11 cellular contexts compared by ENCODE assay signal in genomic region chr1:1410238-1410637, GRCh38. TPM values are rescaled to one million over a fixed set of nuclear protein-coding genes. Genes with fewer than 3 reads are reported as not detected.
DNase-seq lines count a peak whose midpoint lies in the region; ATAC-seq and TF ChIP-seq lines count a peak whose summit lies in the region.
"Not testable (repeated sequence)": the region's sequence is repeated elsewhere in the genome, so short reads cannot be mapped to it uniquely, and the experiment has no call there.
"Had no signal": no experiment of that assay in that cellular context is flagged by ENCODE, and none has a peak within 500 bp of the region (broad histone marks: within the 10 kb centered on the region; RNA-seq: fewer than 3 reads in every experiment).

No MANE protein-coding gene starts in this region.

- BruUV-seq in OCI-LY7 (replicated peaks; lab: Mats Ljungman, UMichigan) = TSS peak; percentile 51

- H3K9me3 Mint-ChIP-seq in H9 (peaks cover 6 to 14% of the 10 kb centered on the region in 2 experiments; a peak in 4 of 5 replicates), endodermal cell (peaks cover 17% of the 10 kb centered on the region)
- not testable (repeated sequence) for H3K9me3 Mint-ChIP-seq in activated T-helper 1 cell treated with anti-CD3 and anti-CD28 coated beads, Interleukin-12 subunit alpha, Interleukin-12 subunit beta, Interleukin-2, Interleukin-4 antibody, amounts not matched to agents 30 ng/mL and 10 ng/mL and 1 ng/mL, durations not matched to agents 14 hours and 24 hours and 36 hours; activated naive CD8-positive, alpha-beta T cell treated with anti-CD3 and anti-CD28 coated beads for 36 hours; neural crest cell

- H2AK5ac ChIP-seq in H9 (ENCODE audit: insufficient read length, low read length) = not testable (repeated sequence)

- H3K4me2 ChIP-seq in H9 (ENCODE audit: insufficient read depth, insufficient read length, low read length); OCI-LY7 (ENCODE audit: low read length): not testable (repeated sequence)

- H2BK120ac ChIP-seq in H9 (ENCODE audit: low read depth, low read length, poor library complexity, severe bottlenecking) = not testable (repeated sequence)

- H2BK5ac ChIP-seq in H9 (ENCODE audit: insufficient read length, low read length) = not testable (repeated sequence)

- not testable (repeated sequence) for H2BK15ac ChIP-seq in H9 (ENCODE audit: low read depth, low read length)

- not testable (repeated sequence) for H4K91ac ChIP-seq in H9 (ENCODE audit: insufficient read length, low read depth, low read length)

- intact Hi-C loops in OCI-LY7 (cut with micrococcal nuclease; ENCODE audit: unreplicated experiment); activated T-helper 1 cell treated with anti-CD3 and anti-CD28 coated beads, Interleukin-12 subunit alpha, Interleukin-12 subunit beta, Interleukin-2, Interleukin-4 antibody, amounts not matched to agents 30 ng/mL and 10 ng/mL and 1 ng/mL, durations not matched to agents 14 hours and 24 hours and 36 hours (cut with micrococcal nuclease); upper lobe of right lung (cut with DNase I): not testable (repeated sequence)

- H3K27me3 Mint-ChIP-seq in H9 (ENCODE audit: low read depth); activated T-helper 1 cell treated with anti-CD3 and anti-CD28 coated beads, Interleukin-12 subunit alpha, Interleukin-12 subunit beta, Interleukin-2, Interleukin-4 antibody, amounts not matched to agents 30 ng/mL and 10 ng/mL and 1 ng/mL, durations not matched to agents 14 hours and 24 hours and 36 hours (ENCODE audit: insufficient read depth); activated naive CD8-positive, alpha-beta T cell treated with anti-CD3 and anti-CD28 coated beads for 36 hours; endodermal cell (ENCODE audit: insufficient read depth); neural crest cell (ENCODE audit: low read depth): not testable (repeated sequence)

- DNase-seq in H9; OCI-LY7 (ENCODE audit: low spot score); activated T-helper 1 cell treated with anti-CD3 and anti-CD28 coated beads, Interleukin-12 subunit alpha, Interleukin-12 subunit beta, Interleukin-2, Interleukin-4 antibody, amounts not matched to agents 30 ng/mL and 10 ng/mL and 1 ng/mL, durations not matched to agents 14 hours and 24 hours and 36 hours (ENCODE audit: low spot score); activated naive CD8-positive, alpha-beta T cell treated with anti-CD3 and anti-CD28 coated beads for 36 hours; endodermal cell; neural crest cell (ENCODE audit: low read depth, low spot score); upper lobe of right lung: not testable (repeated sequence)

- not testable (repeated sequence) for H2BK20ac ChIP-seq in H9 (ENCODE audit: low read depth, low read length, poor library complexity, severe bottlenecking)

- H3K36me3 ChIP-seq in OCI-LY7 (ENCODE audit: insufficient read depth, low read length) = peaks cover 33% of the 10 kb centered on the region
- peaks cover 13% of the 10 kb centered on the region for H3K36me3 ChIP-seq in endodermal cell (ENCODE audit: control insufficient read depth, insufficient read depth, low read length)
- H3K36me3 ChIP-seq in upper lobe of right lung = not testable (repeated sequence)

- not testable (repeated sequence) for H3K9ac ChIP-seq in H9 (ENCODE audit: extremely low read depth, insufficient read length, low read length); endodermal cell (ENCODE audit: extremely low read depth, low read length, poor library complexity, severe bottlenecking)

- H2AFZ ChIP-seq in H9 (ENCODE audit: low read length); OCI-LY7 (ENCODE audit: low read length): not testable (repeated sequence)

- not testable (repeated sequence) for H3K79me2 ChIP-seq in H9 (ENCODE audit: insufficient read depth, low read length)
- peaks cover 42% of the 10 kb centered on the region for H3K79me2 ChIP-seq in OCI-LY7 (ENCODE audit: insufficient read depth, low read depth, low read length)

- not testable (repeated sequence) for H3K4me1 ChIP-seq in H9 (ENCODE audit: insufficient read depth, low read length); endodermal cell (ENCODE audit: control insufficient read depth, insufficient read depth, low read length)
- H3K4me1 ChIP-seq in OCI-LY7 (ENCODE audit: insufficient read depth, low read length, poor library complexity, severe bottlenecking) = peaks cover 18% of the 10 kb centered on the region
- H3K4me1 ChIP-seq in upper lobe of right lung = peaks cover 21% of the 10 kb centered on the region

- not testable (repeated sequence) for H3K4ac ChIP-seq in H9 (ENCODE audit: low read depth, low read length)

- not testable (repeated sequence) for H3K56ac ChIP-seq in H9 (ENCODE audit: insufficient read length, low read depth, low read length)

- H3K27ac Mint-ChIP-seq in H9 (peak overlapping the region; percentile 89 to 100 (median 99)), endodermal cell (peak overlapping the region; percentile 86)
- H3K27ac Mint-ChIP-seq in activated T-helper 1 cell treated with anti-CD3 and anti-CD28 coated beads, Interleukin-12 subunit alpha, Interleukin-12 subunit beta, Interleukin-2, Interleukin-4 antibody, amounts not matched to agents 30 ng/mL and 10 ng/mL and 1 ng/mL, durations not matched to agents 14 hours and 24 hours and 36 hours; neural crest cell (ENCODE audit: unreplicated experiment): not testable (repeated sequence)
- H3K27ac Mint-ChIP-seq in activated naive CD8-positive, alpha-beta T cell treated with anti-CD3 and anti-CD28 coated beads for 36 hours = peak overlapping the region; percentile 56

- CTCF ChIA-PET in OCI-LY7 (lab: Charles Lee; ENCODE audit: unreplicated experiment) = not testable (repeated sequence)

- H3K23ac ChIP-seq in H9 (ENCODE audit: insufficient read length, low read depth, low read length) = not testable (repeated sequence)

- not testable (repeated sequence) for H4K20me1 ChIP-seq in H9 (ENCODE audit: control insufficient read depth, insufficient read depth, insufficient read length); OCI-LY7 (ENCODE audit: insufficient read depth, low read length)

- TF ChIP-seq CTCF in H9 (conservative IDR thresholded peaks at IDR 0.05); OCI-LY7 (conservative IDR thresholded peaks at IDR 0.05; ENCODE audit: low read length); endodermal cell (conservative IDR thresholded peaks at IDR 0.05); neural crest cell (conservative IDR thresholded peaks at IDR 0.05); upper lobe of right lung (IDR thresholded peaks at IDR 0.05): not testable (repeated sequence)

- H3K27me3 ChIP-seq in H9 (ENCODE audit: insufficient read depth, low read length); endodermal cell (ENCODE audit: control insufficient read depth, insufficient read depth, low read length, poor library complexity, severe bottlenecking); upper lobe of right lung: not testable (repeated sequence)

- no CpG with 5 or more reads among the region's 8 CpGs for WGBS in H9 (ENCODE audit: extremely low coverage, insufficient read length, low lambda C conversion rate)
- WGBS in endodermal cell (ENCODE audit: insufficient coverage in 1 of 2, insufficient read length in 1 of 2), 2 experiments = 28 to 58% methylated on average over 5 to 8 of the region's 8 CpGs

- POLR2A ChIA-PET in OCI-LY7 (lab: Charles Lee) = not testable (repeated sequence)

- H3K4me3 ChIP-seq in OCI-LY7 (ENCODE audit: low read depth, low read length, poor library complexity, severe bottlenecking); endodermal cell (ENCODE audit: low read length); upper lobe of right lung: not testable (repeated sequence)
- H3K4me3 ChIP-seq in iPS-18c (ENCODE audit: insufficient read depth, low read depth, low read length) = peak overlapping the region; percentile 20; the same call in 1 of the 2 replicates

- H3K9me2 ChIP-seq in OCI-LY7 (ENCODE audit: insufficient read depth, low read length) = not testable (repeated sequence)

- H3K9me3 ChIP-seq in H9 (ENCODE audit: control insufficient read depth, low read depth, low read length); OCI-LY7 (ENCODE audit: low read length); endodermal cell (ENCODE audit: control insufficient read depth, low read length); iPS-18c (ENCODE audit: control insufficient read depth, insufficient read depth, low read length); upper lobe of right lung: not testable (repeated sequence)

- H2BK12ac ChIP-seq in H9 (ENCODE audit: insufficient read length, low read depth, low read length) = not testable (repeated sequence)

- H3K79me1 ChIP-seq in H9 (ENCODE audit: insufficient read depth, low read depth, low read length, poor library complexity, severe bottlenecking) = not testable (repeated sequence)

- peak overlapping the region; percentile 15 for H3K27ac ChIP-seq in H9 (ENCODE audit: insufficient read length, low read depth, low read length)
- not testable (repeated sequence) for H3K27ac ChIP-seq in OCI-LY7 (ENCODE audit: low read depth, low read length, poor library complexity, severe bottlenecking); endodermal cell (ENCODE audit: low read depth, low read length)
- H3K27ac ChIP-seq in upper lobe of right lung = peak overlapping the region; percentile 17

- not testable (repeated sequence) for H4K8ac ChIP-seq in H9 (replicated peaks; ENCODE audit: insufficient read length, low read depth, low read length)

- H3K4me1 Mint-ChIP-seq in H9 (peaks cover 34 to 47% of the 10 kb centered on the region in 2 experiments), endodermal cell (peaks cover 24% of the 10 kb centered on the region), neural crest cell (peaks cover 21% of the 10 kb centered on the region)
- peaks cover 12% of the 10 kb centered on the region for H3K4me1 Mint-ChIP-seq in activated T-helper 1 cell treated with anti-CD3 and anti-CD28 coated beads, Interleukin-12 subunit alpha, Interleukin-12 subunit beta, Interleukin-2, Interleukin-4 antibody, amounts not matched to agents 30 ng/mL and 10 ng/mL and 1 ng/mL, durations not matched to agents 14 hours and 24 hours and 36 hours (ENCODE audit: low read depth)
- H3K4me1 Mint-ChIP-seq in activated naive CD8-positive, alpha-beta T cell treated with anti-CD3 and anti-CD28 coated beads for 36 hours = peaks cover 28% of the 10 kb centered on the region

- H3K36me3 Mint-ChIP-seq in H9 (ENCODE audit: insufficient read depth in 1 of 3, low read depth in 3 of 3) = peaks cover 21 to 47% (median 40%) of the 10 kb centered on the region in 3 experiments
- H3K36me3 Mint-ChIP-seq in activated T-helper 1 cell treated with anti-CD3 and anti-CD28 coated beads, Interleukin-12 subunit alpha, Interleukin-12 subunit beta, Interleukin-2, Interleukin-4 antibody, amounts not matched to agents 30 ng/mL and 10 ng/mL and 1 ng/mL, durations not matched to agents 14 hours and 24 hours and 36 hours (ENCODE audit: low read depth) = peaks cover 18% of the 10 kb centered on the region
- H3K36me3 Mint-ChIP-seq in activated naive CD8-positive, alpha-beta T cell treated with anti-CD3 and anti-CD28 coated beads for 36 hours = peaks cover 35% of the 10 kb centered on the region
- H3K36me3 Mint-ChIP-seq in endodermal cell (ENCODE audit: low read depth) = peaks cover 29% of the 10 kb centered on the region
- not testable (repeated sequence) for H3K36me3 Mint-ChIP-seq in neural crest cell (ENCODE audit: low read depth)

- H3K18ac ChIP-seq in H9 (ENCODE audit: insufficient read length, low read depth, low read length) = not testable (repeated sequence)

- H4K5ac ChIP-seq in H9 (ENCODE audit: insufficient read length, low read depth, low read length) = not testable (repeated sequence)

- H3K4me3 Mint-ChIP-seq in H9 = peak overlapping the region; percentile 73 to 92; a peak in 4 of 5 replicates
- H3K4me3 Mint-ChIP-seq in activated T-helper 1 cell treated with anti-CD3 and anti-CD28 coated beads, Interleukin-12 subunit alpha, Interleukin-12 subunit beta, Interleukin-2, Interleukin-4 antibody, amounts not matched to agents 30 ng/mL and 10 ng/mL and 1 ng/mL, durations not matched to agents 14 hours and 24 hours and 36 hours = peak overlapping the region; percentile 69
- not testable (repeated sequence) for H3K4me3 Mint-ChIP-seq in activated naive CD8-positive, alpha-beta T cell treated with anti-CD3 and anti-CD28 coated beads for 36 hours
- H3K4me3 Mint-ChIP-seq in endodermal cell = peak overlapping the region; percentile 31
- peak overlapping the region; percentile 86 for H3K4me3 Mint-ChIP-seq in neural crest cell

- H3K14ac ChIP-seq in H9 (ENCODE audit: insufficient read depth, low read length) = not testable (repeated sequence)

- ATAC-seq in upper lobe of right lung = not testable (repeated sequence)

- peaks cover 11% of the 10 kb centered on the region for H3K23me2 ChIP-seq in H9 (ENCODE audit: insufficient read length, low read depth, low read length, poor library complexity, severe bottlenecking)

- H3T11ph ChIP-seq in H9 (ENCODE audit: low read length) = not testable (repeated sequence)

RNA-seq across cellular contexts. Expression of gene MRPL20, which starts 3.1 kb away (rescaled TPM):
- total RNA-seq in H9 (2021) (156 and 162 TPM in 2 replicates), OCI-LY7 (2022) (116 and 143 TPM in 2 replicates), endodermal cell (100 to 1,000 TPM; 109 to 129 TPM), neural crest cell (113 and 117 TPM in 2 replicates), upper lobe of right lung (80.7 TPM)
- 165 and 196 TPM in 2 replicates for total RNA-seq in OCI-LY7 (2014; rRNA removed; shearing (Covaris generic))
- 184 and 205 TPM in 2 replicates for total RNA-seq in activated T-helper 1 cell treated with anti-CD3 and anti-CD28 coated beads, Interleukin-12 subunit alpha, Interleukin-12 subunit beta, Interleukin-2, Interleukin-4 antibody, amounts not matched to agents 30 ng/mL and 10 ng/mL and 1 ng/mL, durations not matched to agents 14 hours and 24 hours and 36 hours
- 100 to 1,000 TPM; 181 to 182 TPM for total RNA-seq in activated naive CD8-positive, alpha-beta T cell treated with anti-CD3 and anti-CD28 coated beads for 36 hours
- 104 TPM for polyA plus RNA-seq in endodermal cell (2013, experiment 1 of 2)
- polyA plus RNA-seq in endodermal cell (2013, experiment 2 of 2) = 98.2 TPM

RNA-seq across cellular contexts. Expression of gene ANKRD65, which starts 10.8 kb away (rescaled TPM):
- total RNA-seq in H9 (2021) (3.1 and 3.2 TPM in 2 replicates), OCI-LY7 (2022) (not detected in 2 replicates), endodermal cell (1 to 10 TPM; 1.6 TPM), neural crest cell (0.66 and 0.89 TPM in 2 replicates), upper lobe of right lung (21.5 TPM)
- total RNA-seq in OCI-LY7 (2014; rRNA removed; shearing (Covaris generic)) = not detected in 2 replicates
- 0.10 TPM in 1 of 2 replicates, not detected in the other for total RNA-seq in activated T-helper 1 cell treated with anti-CD3 and anti-CD28 coated beads, Interleukin-12 subunit alpha, Interleukin-12 subunit beta, Interleukin-2, Interleukin-4 antibody, amounts not matched to agents 30 ng/mL and 10 ng/mL and 1 ng/mL, durations not matched to agents 14 hours and 24 hours and 36 hours
- total RNA-seq in activated naive CD8-positive, alpha-beta T cell treated with anti-CD3 and anti-CD28 coated beads for 36 hours = not detected
- polyA plus RNA-seq in endodermal cell (2013, experiment 1 of 2) = 0.78 TPM
- polyA plus RNA-seq in endodermal cell (2013, experiment 2 of 2) = 1.7 TPM
- total RNA-seq: CD4-positive, CD25-positive, alpha-beta regulatory T cell; H7 had no signal
- polyA plus RNA-seq: IgD-negative memory B cell had no signal

RNA-seq across cellular contexts. Expression of gene CCNL2, which starts 11.1 kb away (rescaled TPM):
- total RNA-seq in H9 (2021) (160 and 173 TPM in 2 replicates), OCI-LY7 (2022) (213 and 238 TPM in 2 replicates), endodermal cell (100 to 1,000 TPM; 187 to 244 TPM), neural crest cell (249 and 261 TPM in 2 replicates), upper lobe of right lung (165 TPM)
- total RNA-seq in OCI-LY7 (2014; rRNA removed; shearing (Covaris generic)) = 297 and 307 TPM in 2 replicates
- 138 and 139 TPM in 2 replicates for total RNA-seq in activated T-helper 1 cell treated with anti-CD3 and anti-CD28 coated beads, Interleukin-12 subunit alpha, Interleukin-12 subunit beta, Interleukin-2, Interleukin-4 antibody, amounts not matched to agents 30 ng/mL and 10 ng/mL and 1 ng/mL, durations not matched to agents 14 hours and 24 hours and 36 hours
- total RNA-seq in activated naive CD8-positive, alpha-beta T cell treated with anti-CD3 and anti-CD28 coated beads for 36 hours = 10 to 100 TPM; 91.6 to 92.2 TPM
- polyA plus RNA-seq in endodermal cell (2013, experiment 1 of 2) = 255 TPM
- 217 TPM for polyA plus RNA-seq in endodermal cell (2013, experiment 2 of 2)

RNA-seq across cellular contexts. Expression of gene VWA1, which starts 25.3 kb away (rescaled TPM):
- total RNA-seq in H9 (2021) (55.6 and 57.1 TPM in 2 replicates), OCI-LY7 (2022) (not detected in 2 replicates), endodermal cell (10 to 100 TPM; 12.7 to 17.4 TPM), neural crest cell (8.9 and 9.6 TPM in 2 replicates), upper lobe of right lung (87.4 TPM)
- not detected in 2 replicates for total RNA-seq in OCI-LY7 (2014; rRNA removed; shearing (Covaris generic))
- 5.5 and 5.8 TPM in 2 replicates for total RNA-seq in activated T-helper 1 cell treated with anti-CD3 and anti-CD28 coated beads, Interleukin-12 subunit alpha, Interleukin-12 subunit beta, Interleukin-2, Interleukin-4 antibody, amounts not matched to agents 30 ng/mL and 10 ng/mL and 1 ng/mL, durations not matched to agents 14 hours and 24 hours and 36 hours
- under 1 TPM; 0.25 to 0.44 TPM for total RNA-seq in activated naive CD8-positive, alpha-beta T cell treated with anti-CD3 and anti-CD28 coated beads for 36 hours
- 10.3 TPM for polyA plus RNA-seq in endodermal cell (2013, experiment 1 of 2)
- 5.6 TPM for polyA plus RNA-seq in endodermal cell (2013, experiment 2 of 2)
- total RNA-seq: CD4-positive, CD25-positive, alpha-beta regulatory T cell had no signal
- polyA plus RNA-seq: CD4-positive, CD25-positive, alpha-beta regulatory T cell; IgD-negative memory B cell had no signal

RNA-seq across cellular contexts. Expression of gene AURKAIP1, which starts 35.2 kb away (rescaled TPM):
- total RNA-seq in H9 (2021) (196 and 209 TPM in 2 replicates), OCI-LY7 (2022) (145 and 172 TPM in 2 replicates), endodermal cell (100 to 1,000 TPM; 159 to 162 TPM), neural crest cell (127 and 128 TPM in 2 replicates), upper lobe of right lung (92.1 TPM)
- 156 and 163 TPM in 2 replicates for total RNA-seq in OCI-LY7 (2014; rRNA removed; shearing (Covaris generic))
- total RNA-seq in activated T-helper 1 cell treated with anti-CD3 and anti-CD28 coated beads, Interleukin-12 subunit alpha, Interleukin-12 subunit beta, Interleukin-2, Interleukin-4 antibody, amounts not matched to agents 30 ng/mL and 10 ng/mL and 1 ng/mL, durations not matched to agents 14 hours and 24 hours and 36 hours = 147 and 148 TPM in 2 replicates
- 100 to 1,000 TPM; 143 to 144 TPM for total RNA-seq in activated naive CD8-positive, alpha-beta T cell treated with anti-CD3 and anti-CD28 coated beads for 36 hours
- polyA plus RNA-seq in endodermal cell (2013, experiment 1 of 2) = 82.4 TPM
- polyA plus RNA-seq in endodermal cell (2013, experiment 2 of 2) = 74.8 TPM
